19 cellular contexts compared by ENCODE assay signal in genomic region chr18:41887100-41887499, GRCh38.
"Had no signal": no experiment of that assay in that cellular context is flagged by ENCODE, and none has a peak within 500 bp of the region (broad histone marks: within the 10 kb centered on the region; RNA-seq: fewer than 3 reads in every experiment).

No MANE protein-coding gene starts in this region.

- H3K9me3 ChIP-seq: heart left ventricle, neutrophil, sigmoid colon had no signal

- H3K4me3 Mint-ChIP-seq: naive thymus-derived CD4-positive, alpha-beta T cell; nephron progenitor cell had no signal

- H3K4me2 ChIP-seq: smooth muscle cell had no signal

- ATAC-seq: heart left ventricle; left colon; left ventricle myocardium superior; naive thymus-derived CD4-positive, alpha-beta T cell had no signal

- FAIRE-seq: frontal cortex had no signal

- H3K27me3 ChIP-seq: heart left ventricle, neutrophil, sigmoid colon had no signal

- DNase-seq: cortex of kidney; dorsolateral prefrontal cortex; effector CD8-positive, alpha-beta T cell; heart left ventricle; hippocampal formation; left colon; left ventricle myocardium superior; mesendoderm; naive thymus-derived CD4-positive, alpha-beta T cell; nephron progenitor cell; posterior cingulate gyrus; sigmoid colon; stimulated activated CD4-positive, alpha-beta T cell treated with anti-CD3 and anti-CD28 coated beads, Interleukin-2, amount 100 ng/mL, for 48 hours; stimulated activated naive CD4-positive, alpha-beta T cell treated with Interleukin-2 at 50 U/mL for 16 hours; trophoblast cell had no signal

- H3K36me3 Mint-ChIP-seq: naive thymus-derived CD4-positive, alpha-beta T cell had no signal

- H3K4me3 ChIP-seq: dorsolateral prefrontal cortex, heart left ventricle, lung, sigmoid colon, smooth muscle cell had no signal

- H3K27ac Mint-ChIP-seq: naive thymus-derived CD4-positive, alpha-beta T cell; nephron progenitor cell had no signal

- H3K27me3 Mint-ChIP-seq: naive thymus-derived CD4-positive, alpha-beta T cell had no signal

- H3K9me3 Mint-ChIP-seq: naive thymus-derived CD4-positive, alpha-beta T cell; nephron progenitor cell had no signal

- H3K27ac ChIP-seq: dorsolateral prefrontal cortex, heart left ventricle, neutrophil, sigmoid colon had no signal

- H3K36me3 ChIP-seq: heart left ventricle, neutrophil, sigmoid colon had no signal

- H3K4me1 ChIP-seq: heart left ventricle, sigmoid colon had no signal
